14 cellular contexts compared by ENCODE assay signal in the genomic region with DNA sequence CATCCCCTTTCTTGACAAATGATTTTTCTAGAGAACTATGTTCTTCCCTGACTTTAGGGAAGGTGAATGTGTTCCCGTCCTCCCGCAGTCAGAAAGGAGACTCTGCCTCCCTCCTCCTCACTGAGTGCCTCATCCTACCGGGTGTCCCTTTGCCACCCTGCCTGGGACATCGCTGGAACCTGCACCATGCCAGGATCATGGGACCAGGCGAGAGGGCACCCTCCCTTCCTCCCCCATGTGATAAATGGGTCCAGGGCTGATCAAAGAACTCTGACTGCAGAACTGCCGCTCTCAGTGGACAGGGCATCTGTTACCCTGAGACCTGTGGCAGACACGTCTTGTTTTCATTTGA. TPM values are rescaled to one million over a fixed set of nuclear protein-coding genes. Genes with fewer than 3 reads are reported as not detected.
A peak's percentile ranks its signal among the peaks of the same experiment; 100 is the strongest.
DNase-seq lines count a peak whose midpoint lies in the region; ATAC-seq, FAIRE-seq and TF ChIP-seq lines count a peak whose summit lies in the region.
"Had no signal": no experiment of that assay in that cellular context is flagged by ENCODE, and none has a peak within 500 bp of the region (broad histone marks: within the 10 kb centered on the region; RNA-seq: fewer than 3 reads in every experiment).

No MANE protein-coding gene starts in this region.

- in situ Hi-C loops in GM12878 (cut with MboI) (no loop called here), HepG2 (cut with HindIII; ENCODE audit: extremely low pct_ligation_motif_present, low pct_unique_long_range_greater_than_20kb) (no loop called here)

- POLR2A ChIA-PET in GM12878 (lab: Charles Lee) (no interaction called here), HepG2 (lab: Yijun Ruan, JAX) (interaction anchor here (1.4 to 29.3 kb wide), 3 partner anchors 14 to 32 kb away, joined by 4 to 1459 read pairs (median 162); a partner anchor contains a TSS)

- TF ChIP-seq EP300 in GM12878 (IDR thresholded peaks at IDR 0.05; ENCODE audit: borderline replicate concordance in 1 of 2, control insufficient read depth in 1 of 2, low read depth in 2 of 2, low read length in 2 of 2) (no peak), HepG2 (IDR thresholded peaks at IDR 0.05; ENCODE audit: low read depth in 2 of 2, low read length in 2 of 2) (no peak), HepG2 (CRISPR knock-in tag; IDR thresholded peaks at IDR 0.05; ENCODE audit: borderline replicate concordance) (no peak), tibial nerve (IDR thresholded peaks at IDR 0.05) (no peak)

- H4K20me1 ChIP-seq in GM12878 (ENCODE audit: control insufficient read depth, insufficient read depth) (no peaks in the 10 kb centered on the region), HepG2 (ENCODE audit: insufficient read depth, low read length) (peaks cover 20% of the 10 kb centered on the region; the same call in 1 of the 2 replicates)

- no peaks in the 10 kb centered on the region for H3K9me3 Mint-ChIP-seq in activated CD8-positive, alpha-beta memory T cell treated with anti-CD3 and anti-CD28 coated beads, Interleukin-2, amount 10 ng/mL, durations not matched to agents 7 days and 5 days (ENCODE audit: low read depth)

- TF ChIP-seq CTCF in GM12878 (IDR thresholded peaks at IDR 0.05 in 2 of 3, conservative IDR thresholded peaks at IDR 0.05 in 1 of 3; ENCODE audit: control insufficient read depth in 2 of 3, extremely low read depth in 1 of 3, insufficient read depth in 1 of 3, low read depth in 3 of 3, low read length in 3 of 3), result no peak
- no peak for TF ChIP-seq CTCF in HepG2 (CRISPR knock-in tag; IDR thresholded peaks at IDR 0.05)
- no peak for TF ChIP-seq CTCF in tibial nerve (IDR thresholded peaks at IDR 0.05)

- H2AFZ ChIP-seq in GM12878 (ENCODE audit: control insufficient read depth, low read depth, low read length) (no peak overlapping the region), HepG2 (ENCODE audit: low read length) (no peak overlapping the region)

- H3K79me2 ChIP-seq in GM12878 (ENCODE audit: control insufficient read depth, insufficient read depth, low read length) (no peaks in the 10 kb centered on the region), HepG2 (ENCODE audit: insufficient read depth, low read length) (peaks cover 30% of the 10 kb centered on the region)

- peaks cover 26 to 37% of the 10 kb centered on the region in 2 experiments for H3K36me3 ChIP-seq in GM12878 (ENCODE audit: control insufficient read depth in 2 of 2, insufficient read depth in 2 of 2, low read length in 1 of 2)
- H3K36me3 ChIP-seq in HepG2 (replicated peaks in 1 of 2; ENCODE audit: control insufficient read depth in 1 of 2, insufficient read depth in 2 of 2, low read length in 2 of 2), result peaks cover 38 to 78% of the 10 kb centered on the region in 2 experiments
- peaks cover 0 to 54% (median 8%) of the 10 kb centered on the region in 3 donors for H3K36me3 ChIP-seq in tibial nerve

- H3K4me3 Mint-ChIP-seq in activated CD8-positive, alpha-beta memory T cell treated with anti-CD3 and anti-CD28 coated beads, Interleukin-2, amount 10 ng/mL, durations not matched to agents 7 days and 5 days, result no peak overlapping the region

- peaks cover 18% of the 10 kb centered on the region for H3K4me1 Mint-ChIP-seq in activated CD8-positive, alpha-beta memory T cell treated with anti-CD3 and anti-CD28 coated beads, Interleukin-2, amount 10 ng/mL, durations not matched to agents 7 days and 5 days

- H3K27me3 ChIP-seq in GM12878 (replicated peaks in 1 of 2; ENCODE audit: control insufficient read depth in 2 of 2, insufficient read depth in 2 of 2, low read length in 1 of 2) (no peaks in the 10 kb centered on the region), HepG2 (ENCODE audit: control insufficient read depth in 1 of 2, insufficient read depth in 2 of 2, low read length in 2 of 2) (no peaks in the 10 kb centered on the region), tibial nerve (no peaks in the 10 kb centered on the region)
- H3K27me3 ChIP-seq: suprapubic skin had no signal

- H3K36me3 Mint-ChIP-seq in activated CD8-positive, alpha-beta memory T cell treated with anti-CD3 and anti-CD28 coated beads, Interleukin-2, amount 10 ng/mL, durations not matched to agents 7 days and 5 days, result peaks cover 37% of the 10 kb centered on the region

- H3K27me3 Mint-ChIP-seq in activated CD8-positive, alpha-beta memory T cell treated with anti-CD3 and anti-CD28 coated beads, Interleukin-2, amount 10 ng/mL, durations not matched to agents 7 days and 5 days, result no peaks in the 10 kb centered on the region

- H3K27ac ChIP-seq in GM12878 (ENCODE audit: control insufficient read depth, insufficient read depth), result no peak overlapping the region
- H3K27ac ChIP-seq in HepG2 (ENCODE audit: extremely low read length, insufficient read depth, low read length), result peak overlapping the region; percentile 11
- H3K27ac ChIP-seq in tibial nerve, result peak overlapping the region in 3 of 4 donors; percentile 64 to 84 (median 82)

- TF ChIP-seq POLR2A in GM12878 (IDR thresholded peaks at IDR 0.05; ENCODE audit: low read depth, low read length), result peak; percentile 12; the same call in 1 of the 2 replicates
- TF ChIP-seq POLR2A in HepG2 (IDR thresholded peaks at IDR 0.05; ENCODE audit: insufficient read depth in 1 of 2, low read depth in 2 of 2, low read length in 2 of 2), result peak in 1 of 2 experiments; percentile 55; a peak in 2 of 4 replicates
- TF ChIP-seq POLR2A in tibial nerve (IDR thresholded peaks at IDR 0.05), result no peak

- no peak for ATAC-seq in activated CD8-positive, alpha-beta memory T cell treated with anti-CD3 and anti-CD28 coated beads, Interleukin-2, amount 10 ng/mL, durations not matched to agents 7 days and 5 days
- ATAC-seq in GM12878, result no peak
- no peak for ATAC-seq in HepG2
- ATAC-seq in GM18907 (IDR thresholded peaks at IDR 0.05; ENCODE audit: unreplicated experiment), result no peak
- no peak for ATAC-seq in HG02798 (IDR thresholded peaks at IDR 0.05; ENCODE audit: poor library complexity, unreplicated experiment)

- H3K4me2 ChIP-seq in GM12878 (ENCODE audit: control insufficient read depth, insufficient read depth) (no peak overlapping the region), HepG2 (ENCODE audit: low read depth, low read length) (no peak overlapping the region)

- no peak for TF ChIP-seq RAD21 in GM12878 (IDR thresholded peaks at IDR 0.05; ENCODE audit: insufficient read depth, low read depth, low read length)
- TF ChIP-seq RAD21 in HepG2 (CRISPR knock-in tag; IDR thresholded peaks at IDR 0.05), result no peak

- no peak overlapping the region for H3K4me3 ChIP-seq in GM12878
- no peak overlapping the region for H3K4me3 ChIP-seq in HepG2 (replicated peaks in 1 of 3; ENCODE audit: insufficient read depth in 1 of 3, low read depth in 2 of 3, low read length in 3 of 3)
- H3K4me3 ChIP-seq in tibial nerve, result no peak overlapping the region
- H3K4me3 ChIP-seq: lung, suprapubic skin had no signal

- RAD21 ChIA-PET in GM12878 (lab: Charles Lee; ENCODE audit: unreplicated experiment), result interaction anchor here (1.4 to 3.8 kb wide), 2 partner anchors 23 to 111 kb away, joined by 6 to 30 read pairs; no protein-coding TSS in a partner anchor

- intact Hi-C loops in GM12878 (cut with micrococcal nuclease; ENCODE audit: unreplicated experiment) (no loop called here), HepG2 (cut with micrococcal nuclease; ENCODE audit: unreplicated experiment) (no loop called here)

- SMC1A ChIA-PET in GM12878 (lab: Charles Lee; ENCODE audit: uncharacterized antibody, unreplicated experiment), result no interaction called here

- CTCF ChIA-PET in activated CD8-positive, alpha-beta memory T cell treated with anti-CD3 and anti-CD28 coated beads, Interleukin-2, amount 10 ng/mL, durations not matched to agents 7 days and 5 days (lab: Charles Lee), result interaction anchor here (1.2 to 8.5 kb wide), 5 partner anchors 12 to 112 kb away, joined by 3 to 206 read pairs (median 17); a partner anchor contains a TSS
- CTCF ChIA-PET in GM12878 (lab: Yijun Ruan, JAX) (interaction anchor here (1.0 to 7.0 kb wide), 4 partner anchors 8 to 111 kb away, joined by 4 to 60 read pairs (median 14); no protein-coding TSS in a partner anchor), HepG2 (lab: Yijun Ruan, JAX; ENCODE audit: low intra/inter-chr PET ratio, low total read pairs) (interaction anchor here (12.2 kb wide), 1 partner anchor 21 kb away, joined by 219 read pairs; a partner anchor contains a TSS)

- FAIRE-seq in GM12878 (lab: Jason Lieb, UNC) (no peak), HepG2 (lab: Jason Lieb, UNC) (no peak)

- WGBS in GM12878 (ENCODE audit: insufficient coverage, insufficient replicate concordance, low lambda C conversion rate, missing lambda C conversion rate), result 89% methylated on average over 7 of the region's 7 CpGs
- 96% methylated on average over 7 of the region's 7 CpGs for WGBS in HepG2 (ENCODE audit: low lambda C conversion rate)
- WGBS in tibial nerve, 2 donors, result 67 to 74% methylated on average over 7 of the region's 7 CpGs

- H3K9ac ChIP-seq in GM12878 (ENCODE audit: control insufficient read depth, insufficient read depth, low read length) (no peak overlapping the region), HepG2 (ENCODE audit: insufficient read depth, low read depth, low read length) (no peak overlapping the region)

- H3K9me3 ChIP-seq in GM12878 (replicated peaks; ENCODE audit: control insufficient read depth, insufficient read depth, low read length) (no peaks in the 10 kb centered on the region), HepG2 (ENCODE audit: low read length) (no peaks in the 10 kb centered on the region), tibial nerve (no peaks in the 10 kb centered on the region)
- H3K9me3 ChIP-seq: suprapubic skin had no signal

- TSS peak; percentile 74 for BruUV-seq in GM12878 (replicated peaks; lab: Mats Ljungman, UMichigan)
- TSS peak; percentile 43 for BruUV-seq in HepG2 (replicated peaks; lab: Mats Ljungman, UMichigan)

- no peaks in the 10 kb centered on the region for H3K4me1 ChIP-seq in GM12878 (ENCODE audit: control insufficient read depth, insufficient read depth, low read length)
- peaks cover 94% of the 10 kb centered on the region for H3K4me1 ChIP-seq in HepG2 (ENCODE audit: insufficient read depth, low read length)
- peaks cover 0 to 56% (median 23%) of the 10 kb centered on the region in 4 donors for H3K4me1 ChIP-seq in tibial nerve

- peak overlapping the region; percentile 68 for H3K27ac Mint-ChIP-seq in activated CD8-positive, alpha-beta memory T cell treated with anti-CD3 and anti-CD28 coated beads, Interleukin-2, amount 10 ng/mL, durations not matched to agents 7 days and 5 days

- no peak for DNase-seq in activated CD8-positive, alpha-beta memory T cell treated with anti-CD3 and anti-CD28 coated beads, Interleukin-2, amount 10 ng/mL, durations not matched to agents 7 days and 5 days
- no peak for DNase-seq in activated CD8-positive, alpha-beta memory T cell treated with anti-CD3 and anti-CD28 coated beads, Interleukin-2, amount 50 U/mL, for 4 hours
- no peak for DNase-seq in GM12878 (ENCODE audit: low read depth, low spot score)
- no peak for DNase-seq in HepG2 (ENCODE audit: low spot score)
- DNase-seq in tibial nerve (ENCODE audit: low spot score in 2 of 2), result no peak
- DNase-seq in COR-L47 (lab: John Stamatoyannopoulos, UW), result no peak
- DNase-seq: amniotic stem cell, NCI-H82 had no signal

RNA-seq across cellular contexts. Expression of a gene that starts 7.4 kb away (rescaled TPM):
- total RNA-seq in activated CD8-positive, alpha-beta memory T cell treated with anti-CD3 and anti-CD28 coated beads, Interleukin-2, amount 10 ng/mL, durations not matched to agents 7 days and 5 days, result 10 to 100 TPM; 34.1 to 34.5 TPM
- 68.1 and 91.4 TPM in 2 replicates for total RNA-seq in GM12878 (2013; cell fraction: nucleolus; rRNA removed)
- total RNA-seq in GM12878 (2014; rRNA removed) (16.3 and 16.7 TPM in 2 replicates), GM12878 (2014; rRNA removed; fragmentation: Illumina TruSeq; extraction: Trizol) (27.5 and 28.0 TPM in 2 replicates), GM12878 (2021) (44.8 and 45.3 TPM in 2 replicates), HepG2 (2016; rRNA removed; fragmentation: Illumina TruSeq; extraction: Trizol) (37.6 and 44.2 TPM in 2 replicates), tibial nerve (10 to 100 TPM; 27.5 to 78.6 (median 43.2) TPM)
- 36.0 TPM for polyA plus RNA-seq in GM12878 (2011; ENCODE audit: low read depth)
- polyA plus RNA-seq in GM12878 (2011; rRNA removed) (23.2 and 26.7 TPM in 2 replicates), GM12878 (2014; fragmentation: Illumina TruSeq; extraction: Trizol) (17.9 and 26.4 TPM in 2 replicates), GM12878 (2014; fragmentation: Nextera tagmentation; extraction: Ambion mirVana) (1 to 10 TPM; 3.5 to 4.5 TPM), GM12878 (2014; rRNA removed) (43.2 and 46.4 TPM in 2 replicates), GM12878 (2016; fragmentation: Nextera tagmentation; extraction: Ambion mirVana) (10 to 100 TPM; 33.9 to 36.4 TPM), HepG2 (2011; rRNA removed) (39.7 and 49.8 TPM in 2 replicates)
- polyA plus RNA-seq in GM12878 (2011; cell fraction: cytosol; rRNA removed), result 31.5 and 40.8 TPM in 2 replicates
- polyA plus RNA-seq in GM12878 (2011; cell fraction: nucleus; rRNA removed), result 150 and 164 TPM in 2 replicates
- polyA plus RNA-seq in GM12878 (2012), result 40.0 and 45.4 TPM in 2 replicates
- 18.9 and 36.0 TPM in 2 replicates for polyA minus RNA-seq in GM12878 (2011; rRNA and poly(A)+ RNA removed)
- 6.5 and 9.3 TPM in 2 replicates for polyA minus RNA-seq in GM12878 (2011; cell fraction: cytosol; rRNA and poly(A)+ RNA removed)
- polyA minus RNA-seq in GM12878 (2011; cell fraction: nucleus; rRNA and poly(A)+ RNA removed), result 29.6 and 34.8 TPM in 2 replicates
- total RNA-seq in HepG2 (2016; cell fraction: cytosol; rRNA removed; fragmentation: Illumina TruSeq; extraction: Trizol; ENCODE audit: low read depth), result 16.5 and 18.6 TPM in 2 replicates
- total RNA-seq in HepG2 (2016; cell fraction: insoluble cytoplasmic fraction; rRNA removed; fragmentation: Illumina TruSeq; extraction: Trizol), result 38.7 and 44.6 TPM in 2 replicates
- 25.6 and 29.9 TPM in 2 replicates for total RNA-seq in HepG2 (2016; cell fraction: membrane; rRNA removed; fragmentation: Illumina TruSeq; extraction: Trizol)
- 44.5 and 46.0 TPM in 2 replicates for total RNA-seq in HepG2 (2016; cell fraction: nucleus; rRNA removed; fragmentation: Illumina TruSeq; extraction: Trizol)
- polyA plus RNA-seq in HepG2 (2011; cell fraction: cytosol; rRNA removed), result 37.1 and 45.5 TPM in 2 replicates
- 152 and 183 TPM in 2 replicates for polyA plus RNA-seq in HepG2 (2011; cell fraction: nucleus; rRNA removed)
- polyA plus RNA-seq in HepG2 (2012), result 37.3 and 50.6 TPM in 2 replicates
- polyA plus RNA-seq in HepG2 (2016; cell fraction: cytosol; fragmentation: Illumina TruSeq; extraction: Trizol; ENCODE audit: low read depth), result 8.7 and 8.9 TPM in 2 replicates
- 35.3 and 35.8 TPM in 2 replicates for polyA plus RNA-seq in HepG2 (2016; cell fraction: insoluble cytoplasmic fraction; fragmentation: Illumina TruSeq; extraction: Trizol; ENCODE audit: low read depth)
- polyA plus RNA-seq in HepG2 (2016; cell fraction: membrane; fragmentation: Illumina TruSeq; extraction: Trizol; ENCODE audit: low read depth), result 17.6 and 19.9 TPM in 2 replicates
- polyA plus RNA-seq in HepG2 (2016; cell fraction: nucleus; fragmentation: Illumina TruSeq; extraction: Trizol; ENCODE audit: insufficient read depth, low read depth), result 74.0 and 80.9 TPM in 2 replicates
- 32.3 and 53.7 TPM in 2 replicates for polyA minus RNA-seq in HepG2 (2011; rRNA and poly(A)+ RNA removed; ENCODE audit: low replicate concordance)
- 12.7 and 14.7 TPM in 2 replicates for polyA minus RNA-seq in HepG2 (2011; cell fraction: cytosol; rRNA and poly(A)+ RNA removed)
- polyA minus RNA-seq in HepG2 (2011; cell fraction: nucleus; rRNA and poly(A)+ RNA removed), result 56.3 and 64.3 TPM in 2 replicates

RNA-seq across cellular contexts. Expression of a gene that starts 20.3 kb away (rescaled TPM):
- total RNA-seq in activated CD8-positive, alpha-beta memory T cell treated with anti-CD3 and anti-CD28 coated beads, Interleukin-2, amount 10 ng/mL, durations not matched to agents 7 days and 5 days, result 100 to 1,000 TPM; 284 to 377 TPM
- 10.8 and 11.9 TPM in 2 replicates for total RNA-seq in GM12878 (2013; cell fraction: nucleolus; rRNA removed)
- total RNA-seq in GM12878 (2014; rRNA removed) (24.7 and 27.4 TPM in 2 replicates), GM12878 (2014; rRNA removed; fragmentation: Illumina TruSeq; extraction: Trizol) (21.5 and 23.5 TPM in 2 replicates), GM12878 (2021) (52.9 and 53.2 TPM in 2 replicates), HepG2 (2016; rRNA removed; fragmentation: Illumina TruSeq; extraction: Trizol) (138 and 169 TPM in 2 replicates), tibial nerve (10 to 100 TPM; 42.2 to 55.2 (median 53.0) TPM)
- polyA plus RNA-seq in GM12878 (2011; ENCODE audit: low read depth), result 13.3 TPM
- polyA plus RNA-seq in GM12878 (2011; rRNA removed) (35.4 and 61.6 TPM in 2 replicates), GM12878 (2014; fragmentation: Illumina TruSeq; extraction: Trizol) (21.5 and 39.2 TPM in 2 replicates), GM12878 (2014; fragmentation: Nextera tagmentation; extraction: Ambion mirVana) (10 to 100 TPM; 13.4 to 14.3 TPM), GM12878 (2014; rRNA removed) (38.8 and 41.3 TPM in 2 replicates), GM12878 (2016; fragmentation: Nextera tagmentation; extraction: Ambion mirVana) (10 to 100 TPM; 57.3 to 61.2 TPM), HepG2 (2011; rRNA removed) (266 and 269 TPM in 2 replicates)
- 72.8 and 76.3 TPM in 2 replicates for polyA plus RNA-seq in GM12878 (2011; cell fraction: cytosol; rRNA removed)
- polyA plus RNA-seq in GM12878 (2011; cell fraction: nucleus; rRNA removed), result 42.6 and 58.8 TPM in 2 replicates
- polyA plus RNA-seq in GM12878 (2012), result 27.8 and 28.5 TPM in 2 replicates
- 49.8 and 66.4 TPM in 2 replicates for polyA minus RNA-seq in GM12878 (2011; rRNA and poly(A)+ RNA removed)
- 24.6 and 28.6 TPM in 2 replicates for polyA minus RNA-seq in GM12878 (2011; cell fraction: cytosol; rRNA and poly(A)+ RNA removed)
- 8.5 and 14.5 TPM in 2 replicates for polyA minus RNA-seq in GM12878 (2011; cell fraction: nucleus; rRNA and poly(A)+ RNA removed)
- 27.0 and 28.2 TPM in 2 replicates for total RNA-seq in HepG2 (2016; cell fraction: cytosol; rRNA removed; fragmentation: Illumina TruSeq; extraction: Trizol; ENCODE audit: low read depth)
- 118 and 171 TPM in 2 replicates for total RNA-seq in HepG2 (2016; cell fraction: insoluble cytoplasmic fraction; rRNA removed; fragmentation: Illumina TruSeq; extraction: Trizol)
- total RNA-seq in HepG2 (2016; cell fraction: membrane; rRNA removed; fragmentation: Illumina TruSeq; extraction: Trizol), result 64.4 and 79.9 TPM in 2 replicates
- 75.3 and 85.2 TPM in 2 replicates for total RNA-seq in HepG2 (2016; cell fraction: nucleus; rRNA removed; fragmentation: Illumina TruSeq; extraction: Trizol)
- 232 and 243 TPM in 2 replicates for polyA plus RNA-seq in HepG2 (2011; cell fraction: cytosol; rRNA removed)
- polyA plus RNA-seq in HepG2 (2011; cell fraction: nucleus; rRNA removed), result 152 and 164 TPM in 2 replicates
- polyA plus RNA-seq in HepG2 (2012), result 209 and 226 TPM in 2 replicates
- polyA plus RNA-seq in HepG2 (2016; cell fraction: cytosol; fragmentation: Illumina TruSeq; extraction: Trizol; ENCODE audit: low read depth), result 52.4 and 55.7 TPM in 2 replicates
- polyA plus RNA-seq in HepG2 (2016; cell fraction: insoluble cytoplasmic fraction; fragmentation: Illumina TruSeq; extraction: Trizol; ENCODE audit: low read depth), result 275 and 359 TPM in 2 replicates
- polyA plus RNA-seq in HepG2 (2016; cell fraction: membrane; fragmentation: Illumina TruSeq; extraction: Trizol; ENCODE audit: low read depth), result 109 and 126 TPM in 2 replicates
- polyA plus RNA-seq in HepG2 (2016; cell fraction: nucleus; fragmentation: Illumina TruSeq; extraction: Trizol; ENCODE audit: insufficient read depth, low read depth), result 248 and 253 TPM in 2 replicates
- polyA minus RNA-seq in HepG2 (2011; rRNA and poly(A)+ RNA removed; ENCODE audit: low replicate concordance), result 92.0 and 295 TPM in 2 replicates
- polyA minus RNA-seq in HepG2 (2011; cell fraction: cytosol; rRNA and poly(A)+ RNA removed), result 130 and 139 TPM in 2 replicates
- polyA minus RNA-seq in HepG2 (2011; cell fraction: nucleus; rRNA and poly(A)+ RNA removed), result 62.8 and 68.1 TPM in 2 replicates

RNA-seq across cellular contexts. Expression of a gene that starts 31.7 kb away (rescaled TPM):
- 10 to 100 TPM; 36.7 to 51.7 TPM for total RNA-seq in activated CD8-positive, alpha-beta memory T cell treated with anti-CD3 and anti-CD28 coated beads, Interleukin-2, amount 10 ng/mL, durations not matched to agents 7 days and 5 days
- 7.8 and 10.2 TPM in 2 replicates for total RNA-seq in GM12878 (2013; cell fraction: nucleolus; rRNA removed)
- total RNA-seq in GM12878 (2014; rRNA removed) (1.1 and 1.5 TPM in 2 replicates), GM12878 (2014; rRNA removed; fragmentation: Illumina TruSeq; extraction: Trizol) (1.7 and 2.0 TPM in 2 replicates), GM12878 (2021) (2.3 and 2.7 TPM in 2 replicates), HepG2 (2016; rRNA removed; fragmentation: Illumina TruSeq; extraction: Trizol) (0.91 and 1.1 TPM in 2 replicates), tibial nerve (1 to 10 TPM in 3 of 4 donors, under 1 TPM in 1; 0.87 to 4.4 (median 2.3) TPM)
- 9.9 TPM for polyA plus RNA-seq in GM12878 (2011; ENCODE audit: low read depth)
- polyA plus RNA-seq in GM12878 (2011; rRNA removed) (4.5 and 5.6 TPM in 2 replicates), GM12878 (2014; fragmentation: Illumina TruSeq; extraction: Trizol) (1.9 and 3.1 TPM in 2 replicates), GM12878 (2014; fragmentation: Nextera tagmentation; extraction: Ambion mirVana) (under 1 TPM; 0.48 to 0.97 TPM), GM12878 (2014; rRNA removed) (3.6 and 5.6 TPM in 2 replicates), GM12878 (2016; fragmentation: Nextera tagmentation; extraction: Ambion mirVana) (1 to 10 TPM; 1.6 to 1.7 TPM), HepG2 (2011; rRNA removed) (3.7 and 4.7 TPM in 2 replicates)
- 4.4 and 4.5 TPM in 2 replicates for polyA plus RNA-seq in GM12878 (2011; cell fraction: cytosol; rRNA removed)
- 4.2 and 8.4 TPM in 2 replicates for polyA plus RNA-seq in GM12878 (2011; cell fraction: nucleus; rRNA removed)
- 11.4 and 11.9 TPM in 2 replicates for polyA plus RNA-seq in GM12878 (2012)
- polyA minus RNA-seq in GM12878 (2011; rRNA and poly(A)+ RNA removed), result 2.7 and 4.6 TPM in 2 replicates
- 1.1 and 1.9 TPM in 2 replicates for polyA minus RNA-seq in GM12878 (2011; cell fraction: cytosol; rRNA and poly(A)+ RNA removed)
- polyA minus RNA-seq in GM12878 (2011; cell fraction: nucleus; rRNA and poly(A)+ RNA removed), result 0.48 and 0.86 TPM in 2 replicates
- 0.30 TPM in 1 of 2 replicates, not detected in the other for total RNA-seq in HepG2 (2016; cell fraction: cytosol; rRNA removed; fragmentation: Illumina TruSeq; extraction: Trizol; ENCODE audit: low read depth)
- total RNA-seq in HepG2 (2016; cell fraction: insoluble cytoplasmic fraction; rRNA removed; fragmentation: Illumina TruSeq; extraction: Trizol), result 0.73 and 1.0 TPM in 2 replicates
- total RNA-seq in HepG2 (2016; cell fraction: membrane; rRNA removed; fragmentation: Illumina TruSeq; extraction: Trizol), result 0.83 and 0.93 TPM in 2 replicates
- 0.96 and 1.3 TPM in 2 replicates for total RNA-seq in HepG2 (2016; cell fraction: nucleus; rRNA removed; fragmentation: Illumina TruSeq; extraction: Trizol)
- 2.1 and 2.8 TPM in 2 replicates for polyA plus RNA-seq in HepG2 (2011; cell fraction: cytosol; rRNA removed)
- polyA plus RNA-seq in HepG2 (2011; cell fraction: nucleus; rRNA removed), result 7.0 and 8.4 TPM in 2 replicates
- polyA plus RNA-seq in HepG2 (2012), result 1.8 and 2.4 TPM in 2 replicates
- polyA plus RNA-seq in HepG2 (2016; cell fraction: cytosol; fragmentation: Illumina TruSeq; extraction: Trizol; ENCODE audit: low read depth), result 0.18 and 0.22 TPM in 2 replicates
- polyA plus RNA-seq in HepG2 (2016; cell fraction: insoluble cytoplasmic fraction; fragmentation: Illumina TruSeq; extraction: Trizol; ENCODE audit: low read depth), result 0.83 and 0.93 TPM in 2 replicates
- 0.48 and 0.49 TPM in 2 replicates for polyA plus RNA-seq in HepG2 (2016; cell fraction: membrane; fragmentation: Illumina TruSeq; extraction: Trizol; ENCODE audit: low read depth)
- 2.4 and 2.8 TPM in 2 replicates for polyA plus RNA-seq in HepG2 (2016; cell fraction: nucleus; fragmentation: Illumina TruSeq; extraction: Trizol; ENCODE audit: insufficient read depth, low read depth)
- 2.2 TPM in 1 of 2 replicates, not detected in the other for polyA minus RNA-seq in HepG2 (2011; rRNA and poly(A)+ RNA removed; ENCODE audit: low replicate concordance)
- polyA minus RNA-seq in HepG2 (2011; cell fraction: cytosol; rRNA and poly(A)+ RNA removed), result 0.70 and 2.0 TPM in 2 replicates
- 1.4 and 1.7 TPM in 2 replicates for polyA minus RNA-seq in HepG2 (2011; cell fraction: nucleus; rRNA and poly(A)+ RNA removed)

RNA-seq across cellular contexts. Expression of a gene that starts 56.0 kb away (rescaled TPM):
- not detected for total RNA-seq in activated CD8-positive, alpha-beta memory T cell treated with anti-CD3 and anti-CD28 coated beads, Interleukin-2, amount 10 ng/mL, durations not matched to agents 7 days and 5 days
- total RNA-seq in GM12878 (2013; cell fraction: nucleolus; rRNA removed), result not detected in 2 replicates
- total RNA-seq in GM12878 (2014; rRNA removed) (not detected in 2 replicates), GM12878 (2014; rRNA removed; fragmentation: Illumina TruSeq; extraction: Trizol) (not detected in 2 replicates), GM12878 (2021) (not detected in 2 replicates), HepG2 (2016; rRNA removed; fragmentation: Illumina TruSeq; extraction: Trizol) (not detected in 2 replicates), tibial nerve (1 to 10 TPM in 1 of 4 donors, not detected in 3; 2.1 TPM)
- polyA plus RNA-seq in GM12878 (2011; ENCODE audit: low read depth), result not detected
- polyA plus RNA-seq in GM12878 (2011; rRNA removed) (0.15 TPM in 1 of 2 replicates, not detected in the other), GM12878 (2014; fragmentation: Illumina TruSeq; extraction: Trizol) (not detected in 2 replicates), GM12878 (2014; fragmentation: Nextera tagmentation; extraction: Ambion mirVana) (not detected), GM12878 (2014; rRNA removed) (not detected in 2 replicates), GM12878 (2016; fragmentation: Nextera tagmentation; extraction: Ambion mirVana) (not detected), HepG2 (2011; rRNA removed) (not detected in 2 replicates)
- not detected in 2 replicates for polyA plus RNA-seq in GM12878 (2011; cell fraction: cytosol; rRNA removed)
- polyA plus RNA-seq in GM12878 (2011; cell fraction: nucleus; rRNA removed), result not detected in 2 replicates
- polyA plus RNA-seq in GM12878 (2012), result not detected in 2 replicates
- not detected in 2 replicates for polyA minus RNA-seq in GM12878 (2011; rRNA and poly(A)+ RNA removed)
- polyA minus RNA-seq in GM12878 (2011; cell fraction: cytosol; rRNA and poly(A)+ RNA removed), result not detected in 2 replicates
- polyA minus RNA-seq in GM12878 (2011; cell fraction: nucleus; rRNA and poly(A)+ RNA removed), result not detected in 2 replicates
- total RNA-seq in HepG2 (2016; cell fraction: cytosol; rRNA removed; fragmentation: Illumina TruSeq; extraction: Trizol; ENCODE audit: low read depth), result not detected in 2 replicates
- not detected in 2 replicates for total RNA-seq in HepG2 (2016; cell fraction: insoluble cytoplasmic fraction; rRNA removed; fragmentation: Illumina TruSeq; extraction: Trizol)
- not detected in 2 replicates for total RNA-seq in HepG2 (2016; cell fraction: membrane; rRNA removed; fragmentation: Illumina TruSeq; extraction: Trizol)
- not detected in 2 replicates for total RNA-seq in HepG2 (2016; cell fraction: nucleus; rRNA removed; fragmentation: Illumina TruSeq; extraction: Trizol)
- not detected in 2 replicates for polyA plus RNA-seq in HepG2 (2011; cell fraction: cytosol; rRNA removed)
- polyA plus RNA-seq in HepG2 (2011; cell fraction: nucleus; rRNA removed), result not detected in 2 replicates
- not detected in 2 replicates for polyA plus RNA-seq in HepG2 (2012)
- not detected in 2 replicates for polyA plus RNA-seq in HepG2 (2016; cell fraction: cytosol; fragmentation: Illumina TruSeq; extraction: Trizol; ENCODE audit: low read depth)
- not detected in 2 replicates for polyA plus RNA-seq in HepG2 (2016; cell fraction: insoluble cytoplasmic fraction; fragmentation: Illumina TruSeq; extraction: Trizol; ENCODE audit: low read depth)
- not detected in 2 replicates for polyA plus RNA-seq in HepG2 (2016; cell fraction: membrane; fragmentation: Illumina TruSeq; extraction: Trizol; ENCODE audit: low read depth)
- not detected in 2 replicates for polyA plus RNA-seq in HepG2 (2016; cell fraction: nucleus; fragmentation: Illumina TruSeq; extraction: Trizol; ENCODE audit: insufficient read depth, low read depth)
- not detected in 2 replicates for polyA minus RNA-seq in HepG2 (2011; rRNA and poly(A)+ RNA removed; ENCODE audit: low replicate concordance)
- not detected in 2 replicates for polyA minus RNA-seq in HepG2 (2011; cell fraction: cytosol; rRNA and poly(A)+ RNA removed)
- not detected in 2 replicates for polyA minus RNA-seq in HepG2 (2011; cell fraction: nucleus; rRNA and poly(A)+ RNA removed)
- total RNA-seq: LHCN-M2, suprapubic skin had no signal
- polyA plus RNA-seq: AG04450 had no signal
